14 cellular contexts compared by ENCODE assay signal in genomic region chr4:54929459-54929858, GRCh38.
A peak's percentile ranks its signal among the peaks of the same experiment; 100 is the strongest.
DNase-seq lines count a peak whose midpoint lies in the region; ATAC-seq and TF ChIP-seq lines count a peak whose summit lies in the region.
"Had no signal": no experiment of that assay in that cellular context is flagged by ENCODE, and none has a peak within 500 bp of the region (broad histone marks: within the 10 kb centered on the region; RNA-seq: fewer than 3 reads in every experiment).

No MANE protein-coding gene starts in this region.

- H2AFZ ChIP-seq in smooth muscle cell (ENCODE audit: low read depth): no peak overlapping the region
- H2AFZ ChIP-seq: PC-9 had no signal

- peak overlapping the region; percentile 70 for H3K4me2 ChIP-seq in smooth muscle cell
- H3K4me2 ChIP-seq: PC-9 had no signal

- peak; percentile 31 for DNase-seq in LHCN-M2 (ENCODE audit: low read depth)
- peak; percentile 98 for DNase-seq in NCI-H524 treated with DMSO at 0.1 percent for 48 hours (lab: John Stamatoyannopoulos, UW)
- DNase-seq in Right ventricle myocardium superior: no peak
- DNase-seq in smooth muscle cell (lab: John Stamatoyannopoulos, UW; ENCODE audit: unreplicated experiment): no peak
- DNase-seq in activated T-cell treated with anti-CD3 and anti-CD28 coated beads, Interleukin-2, amount 50 U/mL, for 48 hours: no peak
- no peak for DNase-seq in NCI-H526 (lab: John Stamatoyannopoulos, UW)
- DNase-seq: activated CD4-positive, alpha-beta T cell treated with anti-CD3 and anti-CD28 coated beads, Interleukin-2, amount 10 ng/mL, durations not matched to agents 24 days and 14 days; foreskin melanocyte; islet precursor cell; NCI-H1436 treated with DMSO at 0.1 percent for 48 hours; PC-9; small intestine; T-cell had no signal

- intact Hi-C loops in Right ventricle myocardium superior (cut with DNase I): no loop called here

- peak overlapping the region; percentile 69 for H3K27ac ChIP-seq in smooth muscle cell (ENCODE audit: low read depth)
- H3K27ac ChIP-seq: PC-9 had no signal

- peaks cover 12% of the 10 kb centered on the region for H3K27me3 ChIP-seq in smooth muscle cell (ENCODE audit: low read depth)

- peaks cover 5% of the 10 kb centered on the region for H3F3A ChIP-seq in smooth muscle cell (ENCODE audit: low read depth)

- H4K20me1 ChIP-seq in smooth muscle cell (ENCODE audit: low read depth): no peaks in the 10 kb centered on the region

- H3K79me2 ChIP-seq in smooth muscle cell (ENCODE audit: low read depth): no peaks in the 10 kb centered on the region

- no peak for TF ChIP-seq CTCF in smooth muscle cell (IDR thresholded peaks at IDR 0.05; ENCODE audit: borderline replicate concordance, insufficient read depth, poor library complexity, severe bottlenecking)

- no peaks in the 10 kb centered on the region for H3K36me3 ChIP-seq in smooth muscle cell (ENCODE audit: low read depth)

- ATAC-seq in Right ventricle myocardium superior (ENCODE audit: poor library complexity) (peak; percentile 90), HG03342 (IDR thresholded peaks at IDR 0.05; ENCODE audit: unreplicated experiment) (no peak)
- ATAC-seq: T-cell had no signal

- H3K4me3 ChIP-seq in smooth muscle cell: no peak overlapping the region
- H3K4me3 ChIP-seq: PC-9 had no signal

- 25% methylated on average over 4 of the region's 4 CpGs for WGBS in smooth muscle cell (ENCODE audit: low lambda C conversion rate)

- no peaks in the 10 kb centered on the region for H3K9me3 ChIP-seq in smooth muscle cell (replicated peaks; ENCODE audit: low read depth)

- no peaks in the 10 kb centered on the region for H3K4me1 ChIP-seq in smooth muscle cell (ENCODE audit: low read depth)

- H3K9ac ChIP-seq in smooth muscle cell (ENCODE audit: low read depth): no peak overlapping the region

Comparison
In these comparisons a context has a peak if more than half of its experiments do, and no peak if none do; other contexts are left out.
1. DNase-seq: peak in LHCN-M2 (single experiment) and NCI-H524 treated with DMSO at 0.1 percent for 48 hours (single experiment); none in Right ventricle myocardium superior (single experiment), smooth muscle cell (single experiment), activated T-cell treated with anti-CD3 and anti-CD28 coated beads, Interleukin-2, amount 50 U/mL, for 48 hours (0 of 2) and NCI-H526 (0 of 2).